ENCODE assay signal across 8 cellular contexts in the genomic region with DNA sequence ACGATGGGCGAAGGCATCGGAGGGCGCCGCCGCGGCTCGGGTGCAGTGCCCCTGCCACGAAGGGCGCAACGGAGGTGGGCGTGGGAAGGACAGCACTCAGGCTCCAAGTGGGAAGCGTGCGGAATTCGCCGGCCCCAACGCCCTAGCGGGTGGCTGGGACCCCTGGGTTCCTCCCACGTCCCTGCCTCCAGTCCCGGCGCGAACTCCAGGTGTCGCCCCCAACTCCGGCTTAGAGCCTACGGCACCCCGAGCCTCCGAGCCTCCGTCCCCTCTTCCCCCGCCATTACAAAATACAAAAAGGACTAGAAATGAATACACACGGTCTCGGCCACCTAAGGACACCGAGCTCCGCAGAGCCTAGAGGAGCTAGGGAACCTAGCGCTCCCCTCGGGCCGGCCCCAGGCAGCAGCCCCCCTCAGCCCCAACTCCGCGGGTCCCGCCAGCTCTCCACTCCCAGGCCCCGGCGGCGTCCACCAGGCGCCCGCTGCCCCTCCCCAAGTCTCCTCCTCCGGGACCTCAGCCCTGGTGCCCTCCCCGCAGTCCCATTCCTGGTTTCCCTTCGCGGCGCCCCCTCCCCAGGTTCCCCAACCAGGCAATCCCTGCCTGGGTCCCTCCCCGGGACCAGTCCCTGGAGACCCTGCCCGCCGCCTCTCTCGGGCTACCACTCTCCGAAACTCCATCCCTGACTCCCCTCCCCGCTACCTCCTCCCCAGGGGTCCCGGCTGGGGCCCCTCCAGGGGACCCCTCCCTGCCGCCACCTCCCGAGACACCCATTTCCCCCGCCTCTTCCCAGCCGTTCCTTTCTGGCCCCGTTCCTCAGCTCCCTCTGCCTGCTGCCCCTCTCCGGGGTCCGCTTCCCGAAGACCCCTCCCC. TPM values are rescaled to one million over a fixed set of nuclear protein-coding genes. Genes with fewer than 3 reads are reported as not detected.
DNase-seq lines count a peak whose midpoint lies in the region; ATAC-seq, FAIRE-seq and TF ChIP-seq lines count a peak whose summit lies in the region.

No MANE protein-coding gene starts in this region.

- FAIRE-seq in astrocyte (lab: Jason Lieb, UNC): no peak

- no peaks in the 10 kb centered on the region for H3K79me2 ChIP-seq in astrocyte (ENCODE audit: insufficient read depth, low read length)

- H3K27me3 Mint-ChIP-seq in astrocyte (ENCODE audit: low read depth, unreplicated experiment): peaks cover 2% of the 10 kb centered on the region
- peaks cover 41 to 62% of the 10 kb centered on the region in 2 donors for H3K27me3 Mint-ChIP-seq in stimulated activated naive B cell treated with anti-CD40 and anti-IgM and Interleukin-4, amounts not matched to agents 10 μg/mL and 1 μg/mL and 100 μg/mL, for 72 hours

- peaks cover 16% of the 10 kb centered on the region for H3K4me1 Mint-ChIP-seq in astrocyte (ENCODE audit: low read depth, unreplicated experiment)
- peaks cover 16 to 22% of the 10 kb centered on the region in 2 donors for H3K4me1 Mint-ChIP-seq in stimulated activated naive B cell treated with anti-CD40 and anti-IgM and Interleukin-4, amounts not matched to agents 10 μg/mL and 1 μg/mL and 100 μg/mL, for 72 hours

- H3K4me3 Mint-ChIP-seq in astrocyte (ENCODE audit: unreplicated experiment): peak overlapping the region; percentile 91
- peak overlapping the region; percentile 72 to 81 for H3K4me3 Mint-ChIP-seq in stimulated activated naive B cell treated with anti-CD40 and anti-IgM and Interleukin-4, amounts not matched to agents 10 μg/mL and 1 μg/mL and 100 μg/mL, for 72 hours

- H3K9me3 Mint-ChIP-seq in astrocyte (ENCODE audit: unreplicated experiment): peaks cover 3% of the 10 kb centered on the region
- peaks cover 0 to 3% of the 10 kb centered on the region in 2 donors for H3K9me3 Mint-ChIP-seq in stimulated activated naive B cell treated with anti-CD40 and anti-IgM and Interleukin-4, amounts not matched to agents 10 μg/mL and 1 μg/mL and 100 μg/mL, for 72 hours

- H3K27ac ChIP-seq in HUES6 (ENCODE audit: low read depth, low read length): no peak overlapping the region; the same call in 1 of the 2 replicates
- H3K27ac ChIP-seq in astrocyte (ENCODE audit: low read depth, low read length): peak overlapping the region; percentile 41

- H4K20me1 ChIP-seq in astrocyte (ENCODE audit: insufficient read depth, low read length): no peaks in the 10 kb centered on the region

- peaks cover 3% of the 10 kb centered on the region; the same call in 1 of the 2 replicates for H3K9me3 ChIP-seq in HUES6 (ENCODE audit: control insufficient read depth, insufficient read depth, low read depth, low read length)
- no peaks in the 10 kb centered on the region for H3K9me3 ChIP-seq in astrocyte (ENCODE audit: insufficient read depth, low read depth, low read length)

- no peak for TF ChIP-seq CTCF in astrocyte (IDR thresholded peaks at IDR 0.05; ENCODE audit: insufficient read depth, low read depth, low read length)

- no peak for DNase-seq in astrocyte (ENCODE audit: low read depth)
- peak; percentile 47 for DNase-seq in iPS-NIHi7 (ENCODE audit: extremely low spot score)
- DNase-seq in stimulated activated naive B cell treated with anti-CD40 and anti-IgM and Interleukin-4, amounts not matched to agents 10 μg/mL and 1 μg/mL and 100 μg/mL, for 72 hours: no peak
- DNase-seq in COR-L47 (lab: John Stamatoyannopoulos, UW): no peak
- DNase-seq in stimulated activated CD4-positive, alpha-beta T cell treated with anti-CD3 and anti-CD28 coated beads, Interleukin-4, amount 100 ng/mL, for 4 hours: no peak
- no peak for DNase-seq in middle frontal gyrus (ENCODE audit: extremely low spot score, low spot score)

- H2AFZ ChIP-seq in astrocyte (ENCODE audit: low read depth, low read length): peak overlapping the region; percentile 84

- no peaks in the 10 kb centered on the region for H3K36me3 ChIP-seq in HUES6 (ENCODE audit: control insufficient read depth, insufficient read depth, low read length)
- no peaks in the 10 kb centered on the region for H3K36me3 ChIP-seq in astrocyte (ENCODE audit: insufficient read depth, low read length)

- peak overlapping the region; percentile 72 for H3K27ac Mint-ChIP-seq in astrocyte (ENCODE audit: unreplicated experiment)
- no peak overlapping the region for H3K27ac Mint-ChIP-seq in stimulated activated naive B cell treated with anti-CD40 and anti-IgM and Interleukin-4, amounts not matched to agents 10 μg/mL and 1 μg/mL and 100 μg/mL, for 72 hours

- H3K4me3 ChIP-seq in HUES6 (ENCODE audit: low read depth, low read length) (peak overlapping the region; percentile 64), astrocyte (ENCODE audit: insufficient read depth, low read depth, low read length) (peak overlapping the region; percentile 68)

- peaks cover 19% of the 10 kb centered on the region for H3K4me1 ChIP-seq in HUES6 (ENCODE audit: control insufficient read depth, insufficient read depth, low read length)
- peaks cover 15% of the 10 kb centered on the region for H3K4me1 ChIP-seq in astrocyte (ENCODE audit: insufficient read depth, low read length)

- H3K4me2 ChIP-seq in astrocyte (ENCODE audit: low read length): peak overlapping the region; percentile 84

- H3K9ac ChIP-seq in HUES6 (ENCODE audit: low read length): peak overlapping the region; percentile 38
- H3K9ac ChIP-seq in astrocyte (ENCODE audit: low read length): peak overlapping the region; percentile 83

- H3K36me3 Mint-ChIP-seq in astrocyte (ENCODE audit: low read depth, unreplicated experiment): peaks cover 4% of the 10 kb centered on the region
- peaks cover 3 to 6% of the 10 kb centered on the region in 2 donors for H3K36me3 Mint-ChIP-seq in stimulated activated naive B cell treated with anti-CD40 and anti-IgM and Interleukin-4, amounts not matched to agents 10 μg/mL and 1 μg/mL and 100 μg/mL, for 72 hours

- peak; percentile 35 to 44 for ATAC-seq in stimulated activated naive B cell treated with anti-CD40 and anti-IgM and Interleukin-4, amounts not matched to agents 10 μg/mL and 1 μg/mL and 100 μg/mL, for 72 hours (replicated peaks)
- ATAC-seq in HG03196 (IDR thresholded peaks at IDR 0.05; ENCODE audit: unreplicated experiment): no peak

- peaks cover 22% of the 10 kb centered on the region for H3K27me3 ChIP-seq in HUES6 (ENCODE audit: control insufficient read depth, insufficient read depth, low read length)
- no peaks in the 10 kb centered on the region for H3K27me3 ChIP-seq in astrocyte (ENCODE audit: insufficient read depth, low read length)

RNA-seq across cellular contexts. Expression of a gene that starts 1.0 kb away (rescaled TPM):
- 4.4 and 5.7 TPM in 2 replicates for total RNA-seq in astrocyte
